Comparison of ENCODE assay signal across 1 cellular context in the genomic region with DNA sequence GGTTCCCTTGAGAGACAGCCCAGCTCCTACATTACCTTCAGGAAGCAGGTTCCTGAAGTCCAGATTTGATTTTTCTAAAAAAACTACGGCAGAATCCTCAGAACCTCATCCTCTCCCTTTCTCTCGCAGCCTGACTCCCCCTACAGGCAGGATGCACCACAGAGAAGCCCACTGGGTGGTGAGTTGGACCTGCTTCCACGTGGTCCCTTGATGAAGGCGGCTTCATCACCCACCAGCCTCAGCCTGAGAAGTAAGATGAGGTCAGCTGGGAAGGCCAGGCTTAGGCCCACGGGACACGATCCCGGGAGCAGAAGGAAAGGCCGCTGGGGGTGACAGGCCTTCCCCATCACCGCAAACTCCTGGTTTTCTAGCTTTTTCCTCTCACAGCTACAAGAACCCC.
TF ChIP-seq lines count a peak whose summit lies in the region.

No MANE protein-coding gene starts in this region.

TF ChIP-seq in GM12878, 131 proteins besides CTCF, POLR2A, EP300 and RAD21:
- TF ChIP-seq ATF2 (IDR thresholded peaks at IDR 0.05; ENCODE audit: low read length) (no peak), NKRF (conservative IDR thresholded peaks at IDR 0.05) (no peak), POU2F2 (IDR thresholded peaks at IDR 0.05; ENCODE audit: borderline replicate concordance, low read depth, low read length) (no peak), CREB1 (IDR thresholded peaks at IDR 0.05; ENCODE audit: low read depth) (no peak), ZZZ3 (IDR thresholded peaks at IDR 0.05; ENCODE audit: control insufficient read depth, insufficient read length, low read depth) (no peak), NR2C2 (IDR thresholded peaks at IDR 0.05; ENCODE audit: borderline replicate concordance, control insufficient read depth, insufficient read length, low read depth) (no peak), KAT2A (conservative IDR thresholded peaks at IDR 0.05; ENCODE audit: control insufficient read depth, low read depth, low read length) (no peak), ASH2L (IDR thresholded peaks at IDR 0.05; ENCODE audit: borderline replicate concordance, low read depth) (no peak), JUND (IDR thresholded peaks at IDR 0.05; ENCODE audit: low read depth, low read length) (no peak)
- TF ChIP-seq, protein P1, sequence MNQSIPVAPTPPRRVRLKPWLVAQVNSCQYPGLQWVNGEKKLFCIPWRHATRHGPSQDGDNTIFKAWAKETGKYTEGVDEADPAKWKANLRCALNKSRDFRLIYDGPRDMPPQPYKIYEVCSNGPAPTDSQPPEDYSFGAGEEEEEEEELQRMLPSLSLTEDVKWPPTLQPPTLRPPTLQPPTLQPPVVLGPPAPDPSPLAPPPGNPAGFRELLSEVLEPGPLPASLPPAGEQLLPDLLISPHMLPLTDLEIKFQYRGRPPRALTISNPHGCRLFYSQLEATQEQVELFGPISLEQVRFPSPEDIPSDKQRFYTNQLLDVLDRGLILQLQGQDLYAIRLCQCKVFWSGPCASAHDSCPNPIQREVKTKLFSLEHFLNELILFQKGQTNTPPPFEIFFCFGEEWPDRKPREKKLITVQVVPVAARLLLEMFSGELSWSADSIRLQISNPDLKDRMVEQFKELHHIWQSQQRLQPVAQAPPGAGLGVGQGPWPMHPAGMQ (IDR thresholded peaks at IDR 0.05; ENCODE audit: borderline replicate concordance) = no peak
- TF ChIP-seq, protein P2, sequence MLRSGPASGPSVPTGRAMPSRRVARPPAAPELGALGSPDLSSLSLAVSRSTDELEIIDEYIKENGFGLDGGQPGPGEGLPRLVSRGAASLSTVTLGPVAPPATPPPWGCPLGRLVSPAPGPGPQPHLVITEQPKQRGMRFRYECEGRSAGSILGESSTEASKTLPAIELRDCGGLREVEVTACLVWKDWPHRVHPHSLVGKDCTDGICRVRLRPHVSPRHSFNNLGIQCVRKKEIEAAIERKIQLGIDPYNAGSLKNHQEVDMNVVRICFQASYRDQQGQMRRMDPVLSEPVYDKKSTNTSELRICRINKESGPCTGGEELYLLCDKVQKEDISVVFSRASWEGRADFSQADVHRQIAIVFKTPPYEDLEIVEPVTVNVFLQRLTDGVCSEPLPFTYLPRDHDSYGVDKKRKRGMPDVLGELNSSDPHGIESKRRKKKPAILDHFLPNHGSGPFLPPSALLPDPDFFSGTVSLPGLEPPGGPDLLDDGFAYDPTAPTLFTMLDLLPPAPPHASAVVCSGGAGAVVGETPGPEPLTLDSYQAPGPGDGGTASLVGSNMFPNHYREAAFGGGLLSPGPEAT (IDR thresholded peaks at IDR 0.05; ENCODE audit: low read depth) = no peak
- TF ChIP-seq, protein P3, sequence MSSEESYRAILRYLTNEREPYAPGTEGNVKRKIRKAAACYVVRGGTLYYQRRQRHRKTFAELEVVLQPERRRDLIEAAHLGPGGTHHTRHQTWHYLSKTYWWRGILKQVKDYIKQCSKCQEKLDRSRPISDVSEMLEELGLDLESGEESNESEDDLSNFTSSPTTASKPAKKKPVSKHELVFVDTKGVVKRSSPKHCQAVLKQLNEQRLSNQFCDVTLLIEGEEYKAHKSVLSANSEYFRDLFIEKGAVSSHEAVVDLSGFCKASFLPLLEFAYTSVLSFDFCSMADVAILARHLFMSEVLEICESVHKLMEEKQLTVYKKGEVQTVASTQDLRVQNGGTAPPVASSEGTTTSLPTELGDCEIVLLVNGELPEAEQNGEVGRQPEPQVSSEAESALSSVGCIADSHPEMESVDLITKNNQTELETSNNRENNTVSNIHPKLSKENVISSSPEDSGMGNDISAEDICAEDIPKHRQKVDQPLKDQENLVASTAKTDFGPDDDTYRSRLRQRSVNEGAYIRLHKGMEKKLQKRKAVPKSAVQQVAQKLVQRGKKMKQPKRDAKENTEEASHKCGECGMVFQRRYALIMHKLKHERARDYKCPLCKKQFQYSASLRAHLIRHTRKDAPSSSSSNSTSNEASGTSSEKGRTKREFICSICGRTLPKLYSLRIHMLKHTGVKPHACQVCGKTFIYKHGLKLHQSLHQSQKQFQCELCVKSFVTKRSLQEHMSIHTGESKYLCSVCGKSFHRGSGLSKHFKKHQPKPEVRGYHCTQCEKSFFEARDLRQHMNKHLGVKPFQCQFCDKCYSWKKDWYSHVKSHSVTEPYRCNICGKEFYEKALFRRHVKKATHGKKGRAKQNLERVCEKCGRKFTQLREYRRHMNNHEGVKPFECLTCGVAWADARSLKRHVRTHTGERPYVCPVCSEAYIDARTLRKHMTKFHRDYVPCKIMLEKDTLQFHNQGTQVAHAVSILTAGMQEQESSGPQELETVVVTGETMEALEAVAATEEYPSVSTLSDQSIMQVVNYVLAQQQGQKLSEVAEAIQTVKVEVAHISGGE (CRISPR knock-in tag; IDR thresholded peaks at IDR 0.05) = no peak
